ENCODE assay signal across 1 cellular context in genomic region chr1:72281144-72281543, GRCh38.
TF ChIP-seq lines count a peak whose summit lies in the region.

No MANE protein-coding gene starts in this region.

TF ChIP-seq in H1, 55 proteins besides CTCF, POLR2A, EP300 and RAD21:
- TF ChIP-seq SP2 (IDR thresholded peaks at IDR 0.05; ENCODE audit: low read length) (no peak), POU5F1 (IDR thresholded peaks at IDR 0.05; ENCODE audit: low read depth, low read length) (no peak), GTF2F1 (IDR thresholded peaks at IDR 0.05; ENCODE audit: borderline replicate concordance, low read depth, low read length) (no peak), E2F6 (IDR thresholded peaks at IDR 0.05) (no peak), TCF12 (IDR thresholded peaks at IDR 0.05; ENCODE audit: low read depth, low read length) (no peak), MAX (IDR thresholded peaks at IDR 0.05) (no peak), SIRT6 (IDR thresholded peaks at IDR 0.05; ENCODE audit: low read length) (no peak), SAP30 (IDR thresholded peaks at IDR 0.05; ENCODE audit: insufficient read depth, insufficient replicate concordance, low read length) (no peak), SIN3A (conservative IDR thresholded peaks at IDR 0.05 in 1 of 2, IDR thresholded peaks at IDR 0.05 in 1 of 2; ENCODE audit: low read depth in 1 of 2, low read length in 2 of 2) (no peak), BRCA1 (IDR thresholded peaks at IDR 0.05; ENCODE audit: low read depth, low read length) (no peak), NANOG (IDR thresholded peaks at IDR 0.05; ENCODE audit: insufficient read depth, low read depth, low read length, poor library complexity, severe bottlenecking) (no peak), HDAC6 (IDR thresholded peaks at IDR 0.05; ENCODE audit: low read depth, low read length) (no peak), CTBP2 (IDR thresholded peaks at IDR 0.05; ENCODE audit: borderline replicate concordance, insufficient read depth, insufficient read length, low read length) (no peak), TBP (IDR thresholded peaks at IDR 0.05; ENCODE audit: low read depth, low read length) (no peak), EZH2 (IDR thresholded peaks at IDR 0.05; ENCODE audit: low read depth, low read length, severe bottlenecking) (no peak)
- TF ChIP-seq, protein P1, sequence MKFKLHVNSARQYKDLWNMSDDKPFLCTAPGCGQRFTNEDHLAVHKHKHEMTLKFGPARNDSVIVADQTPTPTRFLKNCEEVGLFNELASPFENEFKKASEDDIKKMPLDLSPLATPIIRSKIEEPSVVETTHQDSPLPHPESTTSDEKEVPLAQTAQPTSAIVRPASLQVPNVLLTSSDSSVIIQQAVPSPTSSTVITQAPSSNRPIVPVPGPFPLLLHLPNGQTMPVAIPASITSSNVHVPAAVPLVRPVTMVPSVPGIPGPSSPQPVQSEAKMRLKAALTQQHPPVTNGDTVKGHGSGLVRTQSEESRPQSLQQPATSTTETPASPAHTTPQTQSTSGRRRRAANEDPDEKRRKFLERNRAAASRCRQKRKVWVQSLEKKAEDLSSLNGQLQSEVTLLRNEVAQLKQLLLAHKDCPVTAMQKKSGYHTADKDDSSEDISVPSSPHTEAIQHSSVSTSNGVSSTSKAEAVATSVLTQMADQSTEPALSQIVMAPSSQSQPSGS (IDR thresholded peaks at IDR 0.05; ENCODE audit: low read length), result no peak
- TF ChIP-seq, protein P2, sequence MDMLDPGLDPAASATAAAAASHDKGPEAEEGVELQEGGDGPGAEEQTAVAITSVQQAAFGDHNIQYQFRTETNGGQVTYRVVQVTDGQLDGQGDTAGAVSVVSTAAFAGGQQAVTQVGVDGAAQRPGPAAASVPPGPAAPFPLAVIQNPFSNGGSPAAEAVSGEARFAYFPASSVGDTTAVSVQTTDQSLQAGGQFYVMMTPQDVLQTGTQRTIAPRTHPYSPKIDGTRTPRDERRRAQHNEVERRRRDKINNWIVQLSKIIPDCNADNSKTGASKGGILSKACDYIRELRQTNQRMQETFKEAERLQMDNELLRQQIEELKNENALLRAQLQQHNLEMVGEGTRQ (IDR thresholded peaks at IDR 0.05; ENCODE audit: low read length), result no peak
TF ChIP-seq in H1: peak in this region for 0.
